9 cellular contexts compared by ENCODE assay signal in the genomic region with DNA sequence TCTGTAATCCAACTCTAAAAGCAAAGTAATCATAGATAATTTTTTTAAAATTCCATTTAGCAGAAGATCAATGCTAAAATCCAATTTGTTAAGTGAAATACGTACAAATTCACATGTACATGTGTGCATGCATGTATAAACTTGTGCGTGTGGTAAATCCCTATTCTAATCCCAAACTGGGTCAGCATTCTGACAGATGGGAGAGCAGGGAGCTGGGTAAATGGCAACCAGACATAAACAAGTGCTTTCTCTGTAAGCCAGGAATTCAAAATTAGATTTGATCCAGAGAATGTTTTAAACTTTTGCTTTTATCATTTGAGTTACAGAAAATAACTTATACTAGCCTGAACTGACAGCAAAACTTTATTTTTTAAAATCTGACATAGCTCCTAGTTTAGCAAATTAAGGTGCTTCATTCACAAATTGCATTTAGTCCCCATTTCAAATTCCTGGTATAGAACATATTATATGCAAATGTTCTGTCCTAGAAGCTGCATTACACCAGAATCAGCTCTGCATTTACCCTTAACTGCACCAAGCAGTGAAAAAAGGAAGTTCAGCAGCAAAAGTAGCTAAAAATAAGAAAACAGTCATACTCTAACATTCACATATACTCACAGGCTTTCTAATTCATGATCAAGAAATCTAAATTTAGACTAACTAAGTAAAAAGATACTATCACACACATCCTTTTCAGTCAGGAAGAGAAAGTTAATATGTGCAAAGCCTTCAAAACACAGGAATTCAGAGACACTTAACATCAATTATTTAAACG. TPM values are rescaled to one million over a fixed set of nuclear protein-coding genes. Genes with fewer than 3 reads are reported as not detected.
A peak's percentile ranks its signal among the peaks of the same experiment; 100 is the strongest.
DNase-seq lines count a peak whose midpoint lies in the region; ATAC-seq and TF ChIP-seq lines count a peak whose summit lies in the region.
"Had no signal": no experiment of that assay in that cellular context is flagged by ENCODE, and none has a peak within 500 bp of the region (broad histone marks: within the 10 kb centered on the region; RNA-seq: fewer than 3 reads in every experiment).

No MANE protein-coding gene starts in this region.

- 37 to 41% (median 38%) methylated on average over 3 of the region's 3 CpGs for WGBS in adrenal gland, 4 donors

- CTCF ChIA-PET in Calu3 (lab: Charles Lee): no interaction called here

- no peak for TF ChIP-seq CTCF in adrenal gland (IDR thresholded peaks at IDR 0.05)
- TF ChIP-seq CTCF in Calu3 (IDR thresholded peaks at IDR 0.05; ENCODE audit: unreplicated experiment): no peak

- DNase-seq in NCI-H82 (lab: John Stamatoyannopoulos, UW): peak; percentile 89
- peak; percentile 10 for DNase-seq in hepatic stellate cell (ENCODE audit: low spot score)
- no peak for DNase-seq in 8988T
- DNase-seq in adrenal gland: no peak
- DNase-seq in Calu3: no peak
- no peak for DNase-seq in activated gamma-delta T cell treated with Interleukin-2 at 50 U/mL for 16 hours

- H3K27ac ChIP-seq in adrenal gland: no peak overlapping the region

- H3K9me3 ChIP-seq in adrenal gland (replicated peaks in 1 of 3): no peaks in the 10 kb centered on the region

- no peaks in the 10 kb centered on the region for H3K36me3 ChIP-seq in adrenal gland (replicated peaks in 1 of 2)

- intact Hi-C loops in adrenal gland (cut with DNase I): no loop called here
- intact Hi-C loops in Calu3 (cut with micrococcal nuclease; ENCODE audit: unreplicated experiment): no loop called here

- no peaks in the 10 kb centered on the region for H3K27me3 Mint-ChIP-seq in Calu3 (ENCODE audit: unreplicated experiment)

- H3K27ac Mint-ChIP-seq in Calu3 (ENCODE audit: unreplicated experiment): no peak overlapping the region

- H3K4me1 Mint-ChIP-seq in Calu3 (ENCODE audit: low read depth, unreplicated experiment): no peaks in the 10 kb centered on the region

- no peak for TF ChIP-seq POLR2A in adrenal gland (IDR thresholded peaks at IDR 0.05)

- peaks cover 0 to 21% of the 10 kb centered on the region in 2 donors for H3K4me1 ChIP-seq in adrenal gland (replicated peaks in 1 of 2)

- H3K9me3 Mint-ChIP-seq in Calu3 (ENCODE audit: low read depth, unreplicated experiment): no peaks in the 10 kb centered on the region

- no peaks in the 10 kb centered on the region for H3K27me3 ChIP-seq in adrenal gland

- peak; percentile 97 for ATAC-seq in GM18909 (IDR thresholded peaks at IDR 0.05; ENCODE audit: poor library complexity, unreplicated experiment)
- ATAC-seq in HG02759 (IDR thresholded peaks at IDR 0.05; ENCODE audit: unreplicated experiment): peak; percentile 99
- ATAC-seq: Panc1 had no signal

- no peak overlapping the region for H3K4me3 Mint-ChIP-seq in Calu3 (ENCODE audit: low read depth, unreplicated experiment)

- no peak overlapping the region for H3K4me3 ChIP-seq in adrenal gland

- H3K36me3 Mint-ChIP-seq in Calu3 (ENCODE audit: insufficient read depth, unreplicated experiment): no peaks in the 10 kb centered on the region

- no TSS peak for BruUV-seq in Calu3 (replicated peaks; lab: Mats Ljungman, UMichigan)

RNA-seq across cellular contexts. Expression of a gene that starts 32.6 kb away (rescaled TPM):
- 10 to 100 TPM; 18.8 to 28.8 (median 24.3) TPM for total RNA-seq in adrenal gland
- 10 to 100 TPM in 1 of 3 donors, 1 to 10 TPM in 2; 7.7 to 30.2 (median 9.6) TPM for polyA plus RNA-seq in adrenal gland
- total RNA-seq in Calu3 (2022): 13.8 and 15.9 TPM in 2 replicates

Comparison
In these comparisons a context has a peak if more than half of its experiments do, and no peak if none do; other contexts are left out.
1. DNase-seq: peak in NCI-H82 (single experiment) and hepatic stellate cell (single experiment); none in 8988T (single experiment), adrenal gland (0 of 7), Calu3 (single experiment) and activated gamma-delta T cell treated with Interleukin-2 at 50 U/mL for 16 hours (single experiment).